ENCODE assay signal across 10 cellular contexts in the genomic region with DNA sequence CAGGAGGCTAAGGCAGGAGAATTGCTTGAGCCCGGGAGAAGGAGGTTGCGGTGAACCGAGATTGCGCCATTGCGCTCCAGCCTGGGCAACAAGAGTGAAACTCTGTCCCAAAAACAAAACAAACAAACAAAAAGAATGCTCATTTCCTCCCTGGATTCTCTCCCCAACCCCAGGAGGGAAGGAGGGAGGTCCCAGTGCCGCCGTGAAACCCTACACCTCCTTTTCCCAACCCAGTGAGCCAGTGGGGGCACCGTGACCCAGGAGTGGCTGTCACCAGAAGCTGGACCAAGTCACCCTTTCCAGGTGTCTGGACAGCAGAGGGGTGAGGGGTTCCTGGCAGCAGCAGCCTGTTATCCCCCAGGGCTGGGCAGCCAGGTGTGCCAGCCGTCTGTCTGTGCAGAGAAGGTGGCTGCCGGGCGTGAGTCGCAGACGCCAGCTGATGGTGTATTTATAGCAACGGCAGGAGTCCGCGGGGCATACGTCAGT. TPM values are rescaled to one million over a fixed set of nuclear protein-coding genes. Genes with fewer than 3 reads are reported as not detected.
DNase-seq lines count a peak whose midpoint lies in the region; TF ChIP-seq lines count a peak whose summit lies in the region.
"Had no signal": no experiment of that assay in that cellular context is flagged by ENCODE, and none has a peak within 500 bp of the region (broad histone marks: within the 10 kb centered on the region; RNA-seq: fewer than 3 reads in every experiment).

No MANE protein-coding gene starts in this region.

- no peak overlapping the region for H2BK5ac ChIP-seq in trophoblast cell (ENCODE audit: low read depth, low read length, poor library complexity)

- H3K14ac ChIP-seq in trophoblast cell (ENCODE audit: low read length) = no peak overlapping the region

- H2BK12ac ChIP-seq in trophoblast cell (ENCODE audit: low read length) = no peak overlapping the region

- H4K8ac ChIP-seq in trophoblast cell (ENCODE audit: low read depth, low read length) = no peak overlapping the region

- H3K23ac ChIP-seq in trophoblast cell (ENCODE audit: low read length) = no peak overlapping the region

- H4K12ac ChIP-seq in trophoblast cell (ENCODE audit: low read depth, low read length) = no peak overlapping the region

- no peaks in the 10 kb centered on the region for H3K27me3 ChIP-seq in esophagus muscularis mucosa
- no peaks in the 10 kb centered on the region for H3K27me3 ChIP-seq in trophoblast cell (ENCODE audit: insufficient read depth, low read length)

- H3K27ac ChIP-seq in esophagus muscularis mucosa (replicated peaks in 1 of 4) = peak overlapping the region; percentile 98 to 100 (median 100)
- H3K27ac ChIP-seq in trophoblast cell (ENCODE audit: low read depth, low read length) = no peak overlapping the region

- H3K4me3 ChIP-seq in esophagus muscularis mucosa (peak overlapping the region in 3 of 4 donors; percentile 22 to 27 (median 23)), trophoblast cell (ENCODE audit: low read depth, low read length) (no peak overlapping the region)

- no peak overlapping the region for H3K4me2 ChIP-seq in trophoblast cell (ENCODE audit: low read length)

- intact Hi-C loops in esophagus muscularis mucosa (cut with DNase I) = no loop called here

- no peak for TF ChIP-seq EP300 in esophagus muscularis mucosa (IDR thresholded peaks at IDR 0.05)

- no peak overlapping the region for H3K9ac ChIP-seq in trophoblast cell (ENCODE audit: low read length)

- peaks cover 54 to 100% (median 96%) of the 10 kb centered on the region in 4 donors for H3K4me1 ChIP-seq in esophagus muscularis mucosa
- H3K4me1 ChIP-seq in trophoblast cell (ENCODE audit: control insufficient read depth in 1 of 2, insufficient read depth in 2 of 2, low read length in 2 of 2) = no peaks in the 10 kb centered on the region

- H2AK5ac ChIP-seq in trophoblast cell (ENCODE audit: low read length) = no peak overlapping the region

- no peak overlapping the region for H3K4ac ChIP-seq in trophoblast cell (ENCODE audit: low read depth, low read length)

- peaks cover 6 to 55% (median 29%) of the 10 kb centered on the region in 4 donors for H3K36me3 ChIP-seq in esophagus muscularis mucosa
- no peaks in the 10 kb centered on the region for H3K36me3 ChIP-seq in trophoblast cell (ENCODE audit: control insufficient read depth in 1 of 2, insufficient read depth in 2 of 2, low read length in 2 of 2)

- TF ChIP-seq POLR2A in esophagus muscularis mucosa (IDR thresholded peaks at IDR 0.05; ENCODE audit: low read depth) = no peak

- no peak for TF ChIP-seq CTCF in esophagus muscularis mucosa (IDR thresholded peaks at IDR 0.05)

- H3K9me3 ChIP-seq in esophagus muscularis mucosa = no peaks in the 10 kb centered on the region
- peaks cover 2% of the 10 kb centered on the region for H3K9me3 ChIP-seq in trophoblast cell (ENCODE audit: insufficient read depth, low read depth, low read length)

- H2BK120ac ChIP-seq in trophoblast cell (ENCODE audit: insufficient read depth, low read length, poor library complexity) = no peak overlapping the region

- peak overlapping the region; percentile 25 for H2AFZ ChIP-seq in trophoblast cell (ENCODE audit: insufficient read depth, low read length, poor library complexity)

- DNase-seq in D341Med (ENCODE audit: low spot score) = peak; percentile 81
- DNase-seq in NCI-H2171 treated with DMSO at 0.1 percent for 48 hours (lab: John Stamatoyannopoulos, UW) = peak; percentile 90
- no peak for DNase-seq in esophagus muscularis mucosa (ENCODE audit: extremely low spot score)
- no peak for DNase-seq in trophoblast cell
- no peak for DNase-seq in UCSD-AML1 (lab: John Stamatoyannopoulos, UW; ENCODE audit: unreplicated experiment)
- DNase-seq in Kasumi-1 (lab: John Stamatoyannopoulos, UW) = no peak
- no peak for DNase-seq in LoVo (ENCODE audit: low spot score)
- no peak for DNase-seq in SW480 (ENCODE audit: low spot score)
- DNase-seq: activated T-cell treated with anti-CD3 and anti-CD28 coated beads, Interleukin-2, amount 50 U/mL, for 1 hour; Calu3 had no signal

- H3K79me1 ChIP-seq in trophoblast cell (ENCODE audit: low read length) = no peaks in the 10 kb centered on the region

- 36% methylated on average over 11 of the region's 17 CpGs for WGBS in esophagus muscularis mucosa
- WGBS in trophoblast cell (ENCODE audit: extremely low coverage, insufficient coverage, insufficient read length) = no CpG with 5 or more reads among the region's 17 CpGs

- H3K18ac ChIP-seq in trophoblast cell (ENCODE audit: low read length) = no peak overlapping the region

- no peaks in the 10 kb centered on the region for H3K79me2 ChIP-seq in trophoblast cell (ENCODE audit: control insufficient read depth, insufficient read depth, low read length, poor library complexity)

- no peak overlapping the region for H4K91ac ChIP-seq in trophoblast cell (ENCODE audit: low read depth, low read length)

RNA-seq across cellular contexts. Expression of gene NFIC, which starts 23.5 kb away (rescaled TPM):
- 100 to 1,000 TPM; 165 to 297 (median 211) TPM for total RNA-seq in esophagus muscularis mucosa
- 5.4 and 6.1 TPM in 2 replicates for polyA plus RNA-seq in trophoblast cell (2013)

Comparison
In these comparisons a context has a peak if more than half of its experiments do, and no peak if none do; other contexts are left out.
1. DNase-seq: peak in D341Med (single experiment) and NCI-H2171 treated with DMSO at 0.1 percent for 48 hours (single experiment); none in esophagus muscularis mucosa (single experiment), trophoblast cell (0 of 2), UCSD-AML1 (single experiment), Kasumi-1 (0 of 2), LoVo (single experiment) and SW480 (single experiment).